Comparison of ENCODE assay signal across 28 cellular contexts in genomic region chr7:20296444-20296843, GRCh38. TPM values are rescaled to one million over a fixed set of nuclear protein-coding genes. Genes with fewer than 3 reads are reported as not detected.
A peak's percentile ranks its signal among the peaks of the same experiment; 100 is the strongest.
DNase-seq lines count a peak whose midpoint lies in the region; ATAC-seq, FAIRE-seq and TF ChIP-seq lines count a peak whose summit lies in the region.
"Had no signal": no experiment of that assay in that cellular context is flagged by ENCODE, and none has a peak within 500 bp of the region (broad histone marks: within the 10 kb centered on the region; RNA-seq: fewer than 3 reads in every experiment).

No MANE protein-coding gene starts in this region.

- no peak for TF ChIP-seq POLR2A in A549 (IDR thresholded peaks at IDR 0.05; ENCODE audit: low read length)

- no peak overlapping the region for H3K9ac ChIP-seq in Loucy (ENCODE audit: low read depth, low read length, poor library complexity, severe bottlenecking)
- no peak overlapping the region for H3K9ac ChIP-seq in SK-N-SH
- H3K9ac ChIP-seq in keratinocyte (ENCODE audit: control insufficient read depth, extremely low read depth, insufficient read depth, low read length), result no peak overlapping the region

- 33% methylated on average over 3 of the region's 3 CpGs for WGBS in A549 (ENCODE audit: missing lambda C conversion rate)
- 39% methylated on average over 3 of the region's 3 CpGs for whole genome bisulfite sequencing in SK-N-SH (ENCODE audit: low lambda C conversion rate)

- FAIRE-seq in A549 (lab: Jason Lieb, UNC), result no peak
- FAIRE-seq in keratinocyte (lab: Jason Lieb, UNC), result peak; percentile 83
- FAIRE-seq: GM12878 had no signal

- TF ChIP-seq CTCF in A549 (IDR thresholded peaks at IDR 0.05) (no peak), Loucy (conservative IDR thresholded peaks at IDR 0.05; ENCODE audit: low read length) (no peak), SK-N-SH (IDR thresholded peaks at IDR 0.05) (no peak), keratinocyte (optimal IDR thresholded peaks at IDR 0.05 in 1 of 3, IDR thresholded peaks at IDR 0.05 in 1 of 3, conservative IDR thresholded peaks at IDR 0.05 in 1 of 3; ENCODE audit: extremely low read depth in 1 of 3, insufficient read depth in 2 of 3, low read length in 3 of 3) (no peak)

- H3K27me3 ChIP-seq in Loucy (ENCODE audit: insufficient read depth, low read length, poor library complexity, severe bottlenecking) (no peaks in the 10 kb centered on the region), SK-N-SH (ENCODE audit: insufficient read depth) (no peaks in the 10 kb centered on the region), keratinocyte (ENCODE audit: control insufficient read depth, extremely low read depth, insufficient read depth, low read length) (no peaks in the 10 kb centered on the region)
- no peaks in the 10 kb centered on the region for H3K27me3 ChIP-seq in naive thymus-derived CD4-positive, alpha-beta T cell (ENCODE audit: control insufficient read depth in 2 of 2, insufficient read depth in 2 of 2, low read length in 2 of 2)
- H3K27me3 ChIP-seq: colonic mucosa had no signal

- H3K4me3 Mint-ChIP-seq in naive thymus-derived CD4-positive, alpha-beta T cell, result no peak overlapping the region
- H3K4me3 Mint-ChIP-seq: immature natural killer cell, memory B cell, nephron progenitor cell had no signal

- H3K9me2 ChIP-seq in Loucy (replicated peaks; ENCODE audit: low read depth, low read length), result no peaks in the 10 kb centered on the region
- H3K9me2 ChIP-seq in SK-N-SH, result no peaks in the 10 kb centered on the region

- H3F3A ChIP-seq in Loucy (ENCODE audit: low read depth) (no peaks in the 10 kb centered on the region), SK-N-SH (replicated peaks; ENCODE audit: insufficient read depth) (peaks cover 10% of the 10 kb centered on the region)

- intact Hi-C loops in naive thymus-derived CD4-positive, alpha-beta T cell (cut with micrococcal nuclease), result no loop called here

- H3K4me3 ChIP-seq in A549 (no peak overlapping the region), Loucy (ENCODE audit: low read length, poor library complexity, severe bottlenecking) (no peak overlapping the region), SK-N-SH (ENCODE audit: low read depth in 2 of 2, low read length in 1 of 2) (no peak overlapping the region), keratinocyte (ENCODE audit: control insufficient read depth in 2 of 3, extremely low read depth in 1 of 3, insufficient read depth in 2 of 3, low read depth in 1 of 3, low read length in 3 of 3) (no peak overlapping the region)
- no peak overlapping the region for H3K4me3 ChIP-seq in naive thymus-derived CD4-positive, alpha-beta T cell (ENCODE audit: low read length)
- H3K4me3 ChIP-seq: colonic mucosa, GM12878, SJSA1 had no signal

- H3K27ac Mint-ChIP-seq in naive thymus-derived CD4-positive, alpha-beta T cell, result no peak overlapping the region
- H3K27ac Mint-ChIP-seq: activated naive CD4-positive, alpha-beta T cell treated with anti-CD3 and anti-CD28 coated beads, Interleukin-2, amount 50 U/mL, for 72 hours; immature natural killer cell; memory B cell; nephron progenitor cell had no signal

- H2AFZ ChIP-seq in Loucy (ENCODE audit: low read length) (peak overlapping the region; percentile 44; the same call in 1 of the 2 replicates), SK-N-SH (ENCODE audit: low read depth) (peak overlapping the region; percentile 38; the same call in 1 of the 2 replicates), keratinocyte (ENCODE audit: control insufficient read depth, low read length) (no peak overlapping the region)

- H3K9me1 ChIP-seq in keratinocyte (ENCODE audit: control insufficient read depth, extremely low read depth, insufficient read depth, low read length), result no peaks in the 10 kb centered on the region

- dilution Hi-C loops in keratinocyte (cut with MboI; ENCODE audit: extremely low pct_ligation_motif_present, low sequenced_read_pairs), result no loop called here

- H3K79me2 ChIP-seq in Loucy (ENCODE audit: insufficient read depth, low read length), result no peaks in the 10 kb centered on the region
- no peaks in the 10 kb centered on the region for H3K79me2 ChIP-seq in SK-N-SH (ENCODE audit: insufficient read depth)
- H3K79me2 ChIP-seq in keratinocyte (ENCODE audit: control insufficient read depth, insufficient read depth, low read length), result no peaks in the 10 kb centered on the region

- no peaks in the 10 kb centered on the region for H3K36me3 Mint-ChIP-seq in naive thymus-derived CD4-positive, alpha-beta T cell
- H3K36me3 Mint-ChIP-seq: activated naive CD4-positive, alpha-beta T cell treated with anti-CD3 and anti-CD28 coated beads, Interleukin-2, amount 50 U/mL, for 72 hours; immature natural killer cell; memory B cell had no signal

- H3K4me2 ChIP-seq in A549 (peak overlapping the region; percentile 17; the same call in 2 of the 3 replicates), Loucy (ENCODE audit: low read depth, low read length, poor library complexity, severe bottlenecking) (no peak overlapping the region), SK-N-SH (no peak overlapping the region), keratinocyte (ENCODE audit: control insufficient read depth, extremely low read depth, insufficient read depth, low read depth, low read length) (peak overlapping the region; percentile 18)

- CTCF ChIA-PET in A549 (lab: Yijun Ruan, JAX) (no interaction called here), SK-N-SH (lab: Yijun Ruan, JAX) (interaction anchor here (2.1 kb wide), 1 partner anchor 15 kb away, joined by 8 read pairs; no protein-coding TSS in a partner anchor)
- CTCF ChIA-PET in naive thymus-derived CD4-positive, alpha-beta T cell (lab: Charles Lee), result no interaction called here

- H3K27ac ChIP-seq in A549 (no peak overlapping the region), SK-N-SH (ENCODE audit: low read depth in 2 of 2, low read length in 1 of 2) (no peak overlapping the region), keratinocyte (ENCODE audit: control insufficient read depth, insufficient read depth, low read length) (no peak overlapping the region)
- no peak overlapping the region for H3K27ac ChIP-seq in naive thymus-derived CD4-positive, alpha-beta T cell (ENCODE audit: low read depth, low read length)
- H3K27ac ChIP-seq: colonic mucosa, HL-60, SJSA1 had no signal

- no peaks in the 10 kb centered on the region for H3K27me3 Mint-ChIP-seq in naive thymus-derived CD4-positive, alpha-beta T cell
- H3K27me3 Mint-ChIP-seq: memory B cell had no signal

- no peaks in the 10 kb centered on the region for H3K36me3 ChIP-seq in Loucy (ENCODE audit: insufficient read depth, low read length)
- H3K36me3 ChIP-seq in SK-N-SH (replicated peaks in 1 of 2; ENCODE audit: control insufficient read depth in 1 of 2, insufficient read depth in 2 of 2, low read length in 1 of 2), result peaks cover 0 to 6% of the 10 kb centered on the region in 2 experiments
- no peaks in the 10 kb centered on the region for H3K36me3 ChIP-seq in keratinocyte (ENCODE audit: control insufficient read depth in 2 of 2, extremely low read depth in 1 of 2, insufficient read depth in 2 of 2, low read length in 2 of 2)
- H3K36me3 ChIP-seq in naive thymus-derived CD4-positive, alpha-beta T cell (ENCODE audit: control insufficient read depth in 2 of 3, insufficient read depth in 3 of 3, low read length in 3 of 3), result no peaks in the 10 kb centered on the region
- H3K36me3 ChIP-seq: colonic mucosa, SJSA1 had no signal

- peaks cover 3% of the 10 kb centered on the region; the same call in 1 of the 3 replicates for H3K4me1 ChIP-seq in A549
- H3K4me1 ChIP-seq in Loucy (ENCODE audit: insufficient read depth, low read length, poor library complexity, severe bottlenecking), result peaks cover 12% of the 10 kb centered on the region
- no peaks in the 10 kb centered on the region; a peak in 1 of 4 replicates for H3K4me1 ChIP-seq in SK-N-SH (ENCODE audit: control insufficient read depth in 1 of 2, insufficient read depth in 2 of 2, low read depth in 1 of 2, low read length in 1 of 2)
- H3K4me1 ChIP-seq in keratinocyte (ENCODE audit: control insufficient read depth, extremely low read depth, insufficient read depth, low read length), result peaks cover 11% of the 10 kb centered on the region
- H3K4me1 ChIP-seq in naive thymus-derived CD4-positive, alpha-beta T cell (ENCODE audit: control insufficient read depth in 2 of 2, insufficient read depth in 2 of 2, low read length in 2 of 2), result no peaks in the 10 kb centered on the region
- H3K4me1 ChIP-seq: colonic mucosa had no signal

- H3K9me3 Mint-ChIP-seq in naive thymus-derived CD4-positive, alpha-beta T cell, result peaks cover 0 to 5% (median 0%) of the 10 kb centered on the region in 11 donors
- H3K9me3 Mint-ChIP-seq: activated naive CD4-positive, alpha-beta T cell treated with anti-CD3 and anti-CD28 coated beads, Interleukin-2, amount 50 U/mL, for 72 hours had no signal

- TF ChIP-seq EP300 in A549 (IDR thresholded peaks at IDR 0.05) (no peak), SK-N-SH (IDR thresholded peaks at IDR 0.05; ENCODE audit: borderline replicate concordance in 1 of 2, low read depth in 1 of 2, low read length in 1 of 2) (0 out of 4 replicates have a peak, but pooled peaks of 1 of the 2 experiments have one; percentile 29)

- peaks cover 0 to 5% (median 0%) of the 10 kb centered on the region in 7 donors for H3K4me1 Mint-ChIP-seq in naive thymus-derived CD4-positive, alpha-beta T cell
- H3K4me1 Mint-ChIP-seq: nephron progenitor cell had no signal

- H3K9me3 ChIP-seq in A549 (peaks cover 4% of the 10 kb centered on the region; the same call in 1 of the 3 replicates), Loucy (ENCODE audit: insufficient read depth, low read depth, low read length) (no peaks in the 10 kb centered on the region), SK-N-SH (0 out of 2 replicates have a peak, but pooled peaks cover 11% of the 10 kb centered on the region), keratinocyte (ENCODE audit: control insufficient read depth, low read depth, low read length) (peaks cover 2% of the 10 kb centered on the region)
- no peaks in the 10 kb centered on the region for H3K9me3 ChIP-seq in naive thymus-derived CD4-positive, alpha-beta T cell (ENCODE audit: control insufficient read depth in 2 of 3, low read length in 3 of 3)
- H3K9me3 ChIP-seq: colonic mucosa had no signal

- peak in 1 of 2 experiments; percentile 60; a peak in 2 of 6 replicates for ATAC-seq in A549
- no peak for ATAC-seq in naive thymus-derived CD4-positive, alpha-beta T cell
- ATAC-seq: activated naive CD4-positive, alpha-beta T cell treated with anti-CD3 and anti-CD28 coated beads, Interleukin-2, amount 50 U/mL, for 72 hours; GM12878; Panc1 had no signal

- POLR2A ChIA-PET in A549 (lab: Yijun Ruan, JAX) (no interaction called here), SK-N-SH (lab: Yijun Ruan, JAX) (no interaction called here)
- POLR2A ChIA-PET in naive thymus-derived CD4-positive, alpha-beta T cell (lab: Charles Lee), result no interaction called here

- TF ChIP-seq RAD21 in A549 (conservative IDR thresholded peaks at IDR 0.05 in 1 of 2, IDR thresholded peaks at IDR 0.05 in 1 of 2), result no peak
- no peak for TF ChIP-seq RAD21 in SK-N-SH (IDR thresholded peaks at IDR 0.05; ENCODE audit: low read length)

- H4K20me1 ChIP-seq in Loucy (ENCODE audit: insufficient read depth, low read length, poor library complexity, severe bottlenecking), result no peaks in the 10 kb centered on the region
- no peaks in the 10 kb centered on the region for H4K20me1 ChIP-seq in SK-N-SH (ENCODE audit: insufficient read depth)
- H4K20me1 ChIP-seq in keratinocyte (ENCODE audit: control insufficient read depth, extremely low read depth, insufficient read depth, low read length), result no peaks in the 10 kb centered on the region

- DNase-seq in A549 (ENCODE audit: low read depth in 1 of 2, low spot score in 1 of 2) (no peak), SK-N-SH (no peak), keratinocyte (ENCODE audit: low read depth, low spot score) (no peak), AG20443 (ENCODE audit: low spot score) (no peak), T-helper 2 cell (no peak)
- DNase-seq in naive thymus-derived CD4-positive, alpha-beta T cell, result no peak
- DNase-seq: ACHN; activated CD4-positive, alpha-beta T cell treated with anti-CD3 and anti-CD28 coated beads, Interleukin-2, amount 50 U/mL, for 1 hour; activated CD4-positive, CD25-positive, alpha-beta regulatory T cell; activated effector memory CD4-positive, alpha-beta T cell treated with Interleukin-2 at 50 U/mL for 16 hours; activated T-cell treated with anti-CD3 and anti-CD28 coated beads, Interleukin-2, amount 50 U/mL, for 1 hour; colonic mucosa; DMS153; effector CD4-positive, alpha-beta T cell; H7; immature natural killer cell; NCI-H1694; NCI-H510A treated with DMSO at 0.1 percent for 48 hours; nephron progenitor cell; stimulated activated naive CD4-positive, alpha-beta T cell treated with Interleukin-2 at 50 U/mL for 16 hours; T-helper 1 cell had no signal

RNA-seq across cellular contexts. Expression of gene ITGB8, which starts 34.3 kb away (rescaled TPM):
- polyA plus RNA-seq in A549 (2011; rRNA removed), result 0.63 and 0.67 TPM in 2 replicates
- 0.13 and 0.21 TPM in 2 replicates for polyA plus RNA-seq in A549 (2012; cell fraction: cytosol; rRNA removed)
- polyA plus RNA-seq in A549 (2012; cell fraction: nucleus; rRNA removed), result 0.27 and 0.29 TPM in 2 replicates
- 0.30 to 0.50 TPM (median 0.39 TPM) in 3 replicates for polyA plus RNA-seq in A549 (2017; fragmentation: RNase III; extraction: RNeasy Plus Mini Kit Qiagen cat#74134 plus additional on column Dnase treatment)
- 1.5 and 3.2 TPM in 2 replicates for polyA minus RNA-seq in A549 (2011; rRNA and poly(A)+ RNA removed)
- 0.62 and 0.99 TPM in 2 replicates for polyA plus RNA-seq in SK-N-SH (2012; rRNA removed)
- 0.81 and 0.82 TPM in 2 replicates for polyA plus RNA-seq in SK-N-SH (2012; cell fraction: cytosol; rRNA removed)
- polyA plus RNA-seq in SK-N-SH (2012; cell fraction: nucleus; rRNA removed), result 1.2 and 2.0 TPM in 2 replicates
- 8.3 to 14.3 TPM (median 10.9 TPM) in 3 replicates for polyA plus RNA-seq in keratinocyte
- polyA plus RNA-seq in keratinocyte (2011; ENCODE audit: low read depth), result 5.0 TPM
- 2.7 and 6.3 TPM in 2 replicates for polyA plus RNA-seq in keratinocyte (2011; cell fraction: cytosol; rRNA removed)
- 16.3 and 19.7 TPM in 2 replicates for polyA plus RNA-seq in keratinocyte (2011; cell fraction: nucleus; rRNA removed)
- polyA plus RNA-seq in keratinocyte (2012; ENCODE audit: low replicate concordance), result 9.8 and 12.7 TPM in 2 replicates
- 27.1 to 59.0 TPM (median 50.8 TPM) in 3 replicates for polyA minus RNA-seq in keratinocyte
- polyA minus RNA-seq in keratinocyte (2011; cell fraction: cytosol; rRNA and poly(A)+ RNA removed), result 25.1 TPM
- 65.6 and 86.9 TPM in 2 replicates for polyA minus RNA-seq in keratinocyte (2011; cell fraction: nucleus; rRNA and poly(A)+ RNA removed)
- 1 to 10 TPM in 1 of 5 experiments, under 1 TPM in 2, not detected in 2; 0.08 to 2.9 (median 0.85) TPM for total RNA-seq in naive thymus-derived CD4-positive, alpha-beta T cell
- polyA plus RNA-seq in naive thymus-derived CD4-positive, alpha-beta T cell, result not detected
- polyA plus RNA-seq: immature natural killer cell had no signal

Comparison
In these comparisons a context has a peak if more than half of its experiments do, and no peak if none do; other contexts are left out.
1. H3K4me2 ChIP-seq: peak in A549 (single experiment) and keratinocyte (single experiment); none in Loucy (single experiment) and SK-N-SH (single experiment).
2. Of the 12 proteins assayed by ChIP-seq in both A549 and SK-N-SH: peak only in A549: none; only in SK-N-SH: FOSL2 and PBX3; in both: none; in neither: 9; mixed calls (peak in some experiments, not most) for 1.